ENCODE assay signal across 8 cellular contexts in the genomic region with DNA sequence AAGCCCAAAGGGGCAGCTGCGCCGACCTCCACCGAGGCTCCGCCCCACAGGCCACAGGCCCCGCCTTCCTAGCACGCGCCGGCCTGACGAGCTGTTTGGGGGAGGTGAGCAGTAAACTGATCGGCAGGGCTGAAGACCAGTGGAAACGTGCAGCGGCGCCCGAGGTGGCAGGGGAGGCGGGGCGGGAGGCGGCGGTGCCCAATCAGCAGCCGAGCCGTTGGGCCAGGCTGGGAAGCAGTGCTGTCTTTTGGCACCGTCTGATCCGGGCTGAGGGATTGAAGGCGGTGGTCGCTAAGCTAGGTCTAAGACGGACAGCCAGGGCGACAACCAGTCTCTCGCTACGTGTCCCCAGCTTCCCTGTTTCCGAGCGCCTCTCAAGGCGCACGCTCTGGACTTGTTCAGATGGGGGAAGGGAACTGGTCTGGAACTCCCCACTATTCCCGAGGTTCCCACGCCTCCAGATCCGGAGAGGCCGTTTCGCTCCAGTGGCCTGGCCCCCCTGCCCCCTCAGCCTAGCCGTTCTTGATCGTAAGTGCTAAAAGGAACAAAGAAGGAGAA. TPM values are rescaled to one million over a fixed set of nuclear protein-coding genes. Genes with fewer than 3 reads are reported as not detected.
DNase-seq lines count a peak whose midpoint lies in the region; ATAC-seq and TF ChIP-seq lines count a peak whose summit lies in the region.

A gene with protein sequence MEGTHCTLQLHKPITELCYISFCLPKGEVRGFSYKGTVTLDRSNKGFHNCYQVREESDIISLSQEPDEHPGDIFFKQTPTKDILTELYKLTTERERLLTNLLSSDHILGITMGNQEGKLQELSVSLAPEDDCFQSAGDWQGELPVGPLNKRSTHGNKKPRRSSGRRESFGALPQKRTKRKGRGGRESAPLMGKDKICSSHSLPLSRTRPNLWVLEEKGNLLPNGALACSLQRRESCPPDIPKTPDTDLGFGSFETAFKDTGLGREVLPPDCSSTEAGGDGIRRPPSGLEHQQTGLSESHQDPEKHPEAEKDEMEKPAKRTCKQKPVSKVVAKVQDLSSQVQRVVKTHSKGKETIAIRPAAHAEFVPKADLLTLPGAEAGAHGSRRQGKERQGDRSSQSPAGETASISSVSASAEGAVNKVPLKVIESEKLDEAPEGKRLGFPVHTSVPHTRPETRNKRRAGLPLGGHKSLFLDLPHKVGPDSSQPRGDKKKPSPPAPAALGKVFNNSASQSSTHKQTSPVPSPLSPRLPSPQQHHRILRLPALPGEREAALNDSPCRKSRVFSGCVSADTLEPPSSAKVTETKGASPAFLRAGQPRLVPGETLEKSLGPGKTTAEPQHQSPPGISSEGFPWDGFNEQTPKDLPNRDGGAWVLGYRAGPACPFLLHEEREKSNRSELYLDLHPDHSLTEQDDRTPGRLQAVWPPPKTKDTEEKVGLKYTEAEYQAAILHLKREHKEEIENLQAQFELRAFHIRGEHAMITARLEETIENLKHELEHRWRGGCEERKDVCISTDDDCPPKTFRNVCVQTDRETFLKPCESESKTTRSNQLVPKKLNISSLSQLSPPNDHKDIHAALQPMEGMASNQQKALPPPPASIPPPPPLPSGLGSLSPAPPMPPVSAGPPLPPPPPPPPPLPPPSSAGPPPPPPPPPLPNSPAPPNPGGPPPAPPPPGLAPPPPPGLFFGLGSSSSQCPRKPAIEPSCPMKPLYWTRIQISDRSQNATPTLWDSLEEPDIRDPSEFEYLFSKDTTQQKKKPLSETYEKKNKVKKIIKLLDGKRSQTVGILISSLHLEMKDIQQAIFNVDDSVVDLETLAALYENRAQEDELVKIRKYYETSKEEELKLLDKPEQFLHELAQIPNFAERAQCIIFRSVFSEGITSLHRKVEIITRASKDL (N-terminal part only) (minus strand): TSS at position 11 of the 558 bp plus-strand sequence. CDS start 39,800 bp downstream, outside the sequence.

- intact Hi-C loops in Caco-2 (cut with micrococcal nuclease; ENCODE audit: unreplicated experiment): no loop called here

- H3K4me3 ChIP-seq in Caco-2 (ENCODE audit: low read depth, low read length) (peak within 1 kb of the TSS; percentile 59), HUES64 (ENCODE audit: low read length) (peak within 1 kb of the TSS; percentile 72), SJSA1 (peak within 1 kb of the TSS; percentile 36), gastroesophageal sphincter (peak within 1 kb of the TSS; percentile 31 to 62), neural progenitor cell (peak within 1 kb of the TSS; percentile 53)

- TF ChIP-seq CTCF in Caco-2 (IDR thresholded peaks at IDR 0.05; ENCODE audit: insufficient read depth in 1 of 2, low read depth in 1 of 2, low read length in 1 of 2, severe bottlenecking in 1 of 2, unreplicated experiment in 1 of 2) (no peak), gastroesophageal sphincter (IDR thresholded peaks at IDR 0.05) (no peak), neural progenitor cell (IDR thresholded peaks at IDR 0.05) (no peak)

- ATAC-seq in GM21515 (IDR thresholded peaks at IDR 0.05; ENCODE audit: unreplicated experiment) (peak; percentile 92), gastroesophageal sphincter (peak; percentile 99)
- peak; percentile 99 for ATAC-seq in stimulated activated naive CD8-positive, alpha-beta T cell treated with anti-CD3 and anti-CD28 coated beads, Interleukin-15, Interleukin-2, amounts not matched to agents 100 U/mL and 50 U/mL, for 24 hours

- peak within 1 kb of the TSS; percentile 79 for H3K4me2 ChIP-seq in neural progenitor cell

- CTCF ChIA-PET in Caco-2 (lab: Charles Lee): interaction anchor here (0.6 to 1.4 kb wide), 3 partner anchors 8 to 506 kb away, joined by 4 read pairs; no protein-coding TSS in a partner anchor

- no peaks in the 10 kb centered on the region for H3K36me3 ChIP-seq in Caco-2 (ENCODE audit: control insufficient read depth, insufficient read depth, low read length)
- no peaks in the 10 kb centered on the region for H3K36me3 ChIP-seq in HUES64 (ENCODE audit: insufficient read depth, low read length)
- no peaks in the 10 kb centered on the region for H3K36me3 ChIP-seq in SJSA1
- H3K36me3 ChIP-seq in gastroesophageal sphincter: no peaks in the 10 kb centered on the region
- H3K36me3 ChIP-seq in neural progenitor cell: no peaks in the 10 kb centered on the region

- H3K9me3 ChIP-seq in Caco-2 (no peaks in the 10 kb centered on the region), HUES64 (ENCODE audit: insufficient read depth, low read depth, low read length) (no peaks in the 10 kb centered on the region), SJSA1 (replicated peaks) (no peaks in the 10 kb centered on the region), gastroesophageal sphincter (no peaks in the 10 kb centered on the region), neural progenitor cell (ENCODE audit: low read depth) (no peaks in the 10 kb centered on the region)

- no peaks in the 10 kb centered on the region for H3K9me3 Mint-ChIP-seq in Caco-2 (ENCODE audit: unreplicated experiment)
- H3K9me3 Mint-ChIP-seq in neural progenitor cell: no peaks in the 10 kb centered on the region

- POLR2A ChIA-PET in Caco-2 (lab: Charles Lee): interaction anchor here (0.5 to 0.7 kb wide), 6 partner anchors 13 to 355 kb away, joined by 3 to 6 read pairs (median 4); no protein-coding TSS in a partner anchor

- peak within 1 kb of the TSS; percentile 82 for H3K27ac Mint-ChIP-seq in Caco-2 (ENCODE audit: unreplicated experiment)
- H3K27ac Mint-ChIP-seq in neural progenitor cell: peak within 1 kb of the TSS; percentile 23

- BruUV-seq in Caco-2 (replicated peaks; lab: Mats Ljungman, UMichigan): no TSS peak

- no peaks in the 10 kb centered on the region for H3K79me2 ChIP-seq in neural progenitor cell (ENCODE audit: low read depth)

- H3K27ac ChIP-seq in HUES64 (ENCODE audit: low read depth, low read length) (no peak within 1 kb of the TSS), SJSA1 (no peak within 1 kb of the TSS), gastroesophageal sphincter (peak within 1 kb of the TSS in 3 of 4 donors; percentile 69 to 79 (median 74)), neural progenitor cell (no peak within 1 kb of the TSS)

- peaks cover 24% of the 10 kb centered on the region for H3F3A ChIP-seq in neural progenitor cell (ENCODE audit: low read depth)

- H3K4me1 ChIP-seq in Caco-2 (peaks cover 28% of the 10 kb centered on the region), HUES64 (ENCODE audit: insufficient read depth, low read length) (peaks cover 10% of the 10 kb centered on the region; the same call in 1 of the 2 replicates), SJSA1 (replicated peaks) (peaks cover 10% of the 10 kb centered on the region), gastroesophageal sphincter (peaks cover 0 to 15% (median 0%) of the 10 kb centered on the region in 3 donors), neural progenitor cell (peaks cover 25% of the 10 kb centered on the region)

- H4K20me1 ChIP-seq in neural progenitor cell (ENCODE audit: low read depth): no peaks in the 10 kb centered on the region

- H3K27me3 ChIP-seq in Caco-2 (replicated peaks; ENCODE audit: control insufficient read depth, insufficient read depth, low read length): no peaks in the 10 kb centered on the region; the same call in 1 of the 2 replicates
- H3K27me3 ChIP-seq in HUES64 (ENCODE audit: insufficient read depth, low read length): peaks cover 3% of the 10 kb centered on the region; the same call in 1 of the 2 replicates
- peaks cover 7% of the 10 kb centered on the region for H3K27me3 ChIP-seq in SJSA1 (replicated peaks)
- H3K27me3 ChIP-seq in gastroesophageal sphincter: peaks cover 16% of the 10 kb centered on the region
- H3K27me3 ChIP-seq in neural progenitor cell: no peaks in the 10 kb centered on the region

- H3K4me3 Mint-ChIP-seq in Caco-2 (ENCODE audit: unreplicated experiment) (peak within 1 kb of the TSS; percentile 75), neural progenitor cell (peak within 1 kb of the TSS; percentile 91)

- WGBS in HUES64: under 1% methylated on average over 39 of the region's 39 CpGs
- 0 to 2% methylated on average over 3 to 8 of the region's 39 CpGs for WGBS in gastroesophageal sphincter (ENCODE audit: low coverage in 1 of 2), 2 donors

- peak within 1 kb of the TSS; percentile 85 for H2AFZ ChIP-seq in neural progenitor cell (replicated peaks)

- DNase-seq in Caco-2 (peak; percentile 95 to 97), SJSA1 (ENCODE audit: low read depth in 1 of 2, low spot score in 2 of 2) (peak; percentile 87 to 92), neural progenitor cell (ENCODE audit: low spot score) (peak; percentile 98)
- DNase-seq in activated naive CD4-positive, alpha-beta T cell treated with anti-CD3 and anti-CD28 coated beads, Interleukin-2, amount 50 U/mL, for 16 hours: peak; percentile 94
- peak; percentile 90 for DNase-seq in stimulated activated naive CD8-positive, alpha-beta T cell treated with anti-CD3 and anti-CD28 coated beads, Interleukin-15, Interleukin-2, amounts not matched to agents 100 U/mL and 50 U/mL, for 24 hours

- peaks cover 24% of the 10 kb centered on the region for H3K4me1 Mint-ChIP-seq in Caco-2 (ENCODE audit: low read depth, unreplicated experiment)
- peaks cover 41% of the 10 kb centered on the region for H3K4me1 Mint-ChIP-seq in neural progenitor cell

- H3K9ac ChIP-seq in HUES64 (ENCODE audit: low read depth, low read length) (peak within 1 kb of the TSS; percentile 58), neural progenitor cell (no peak within 1 kb of the TSS)

- peaks cover 4% of the 10 kb centered on the region for H3K36me3 Mint-ChIP-seq in Caco-2 (ENCODE audit: insufficient read depth, unreplicated experiment)
- H3K36me3 Mint-ChIP-seq in neural progenitor cell: no peaks in the 10 kb centered on the region

- no peaks in the 10 kb centered on the region for H3K27me3 Mint-ChIP-seq in Caco-2 (ENCODE audit: insufficient read depth, unreplicated experiment)
- H3K27me3 Mint-ChIP-seq in neural progenitor cell (ENCODE audit: insufficient read depth, low read depth): peaks cover 6% of the 10 kb centered on the region

- no peak for TF ChIP-seq EP300 in gastroesophageal sphincter (IDR thresholded peaks at IDR 0.05)

- TF ChIP-seq POLR2A in gastroesophageal sphincter (IDR thresholded peaks at IDR 0.05): no peak

RNA-seq across cellular contexts. Expression of the gene that starts here (rescaled TPM):
- 0.95 and 1.6 TPM in 2 replicates for total RNA-seq in Caco-2 (2022)
- polyA plus RNA-seq in HUES64 (2013, experiment 1 of 2): 0.90 TPM
- 0.89 TPM for polyA plus RNA-seq in HUES64 (2013, experiment 2 of 2)
- total RNA-seq in SJSA1 (2014; rRNA removed; shearing (Covaris generic)): 2.3 and 2.4 TPM in 2 replicates
- 10 to 100 TPM in 2 of 4 donors, 1 to 10 TPM in 2; 5.1 to 13.3 (median 9.0) TPM for total RNA-seq in gastroesophageal sphincter
- total RNA-seq in neural progenitor cell (ENCODE audit: low replicate concordance): 2.2 and 5.7 TPM in 2 replicates

Comparison
In these comparisons a context has a peak if more than half of its experiments do, and no peak if none do; other contexts are left out.
1. H3K27ac ChIP-seq: peak in gastroesophageal sphincter (3 of 4); none in HUES64 (single experiment), SJSA1 (single experiment) and neural progenitor cell (single experiment).
2. Peak in every context shown above with its lines, with median percentiles within 50 percentile points of each other: DNase-seq, H3K4me3 ChIP-seq and ATAC-seq.